7 cellular contexts compared by ENCODE assay signal in the genomic region with DNA sequence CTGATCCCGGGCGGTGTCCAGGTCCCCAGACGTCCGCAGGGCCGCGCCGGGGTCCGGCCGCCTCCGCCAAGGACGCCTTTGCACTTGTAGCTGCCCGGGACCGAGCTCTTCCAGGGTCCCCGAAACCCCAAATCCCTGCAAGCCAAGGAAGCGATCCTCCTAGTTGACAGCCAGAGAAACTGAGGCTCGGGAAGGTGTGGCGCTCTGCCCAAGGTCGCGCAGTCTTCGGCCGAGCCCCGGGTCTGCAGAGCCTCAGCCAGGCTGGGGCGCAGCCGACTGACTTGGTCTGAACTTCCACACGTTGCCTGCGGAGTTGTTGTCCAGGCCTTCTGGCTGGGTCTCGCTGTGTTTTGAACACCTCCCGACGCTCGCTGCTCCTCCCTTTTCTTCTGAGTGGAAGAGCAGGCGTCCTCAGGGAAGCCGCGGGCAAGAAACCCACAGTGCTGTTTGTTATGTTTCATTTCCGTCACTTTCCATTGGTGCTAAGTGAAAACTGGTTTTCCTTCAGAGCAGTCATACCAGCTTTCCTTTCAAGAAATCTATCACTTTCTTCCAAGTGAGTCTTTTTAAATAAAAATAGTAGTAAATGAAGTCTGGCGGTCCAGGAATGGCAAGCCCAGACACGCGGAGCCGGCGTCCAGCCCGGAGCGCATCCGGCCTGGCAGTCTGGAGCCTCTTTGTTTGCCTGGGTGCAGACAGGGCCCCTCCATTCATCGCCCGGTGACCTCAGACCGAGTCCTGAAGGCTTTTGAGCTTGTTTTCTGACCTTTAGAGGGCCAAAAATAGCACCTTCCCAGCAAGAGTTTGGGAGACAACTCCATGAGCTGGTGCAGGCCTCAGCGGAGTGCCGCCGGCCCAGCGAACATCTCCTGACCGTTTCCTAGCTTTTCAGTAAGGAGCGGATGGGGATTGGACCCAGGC. TPM values are rescaled to one million over a fixed set of nuclear protein-coding genes. Genes with fewer than 3 reads are reported as not detected.
DNase-seq lines count a peak whose midpoint lies in the region; ATAC-seq and TF ChIP-seq lines count a peak whose summit lies in the region.

No MANE protein-coding gene starts in this region.

- TF ChIP-seq CTCF in DOHH2 (IDR thresholded peaks at IDR 0.05; ENCODE audit: low read depth, low read length, poor library complexity, severe bottlenecking) (no peak), tibial artery (IDR thresholded peaks at IDR 0.05) (no peak)

- H3K27ac ChIP-seq in DOHH2 (ENCODE audit: low read depth, low read length) = no peak overlapping the region
- peak overlapping the region; percentile 78 to 90 for H3K27ac ChIP-seq in esophagus (ENCODE audit: low read depth in 2 of 2, low read length in 1 of 2)
- H3K27ac ChIP-seq in mucosa of rectum (ENCODE audit: low read depth in 2 of 2, low read length in 2 of 2) = peak overlapping the region; percentile 0 to 48
- peak overlapping the region; percentile 77 to 84 for H3K27ac ChIP-seq in tibial artery

- no peaks in the 10 kb centered on the region for H3K36me3 ChIP-seq in DOHH2 (ENCODE audit: control insufficient read depth, low read length)
- H3K36me3 ChIP-seq in esophagus (ENCODE audit: control insufficient read depth in 2 of 2, insufficient read depth in 2 of 2, low read length in 1 of 2) = no peaks in the 10 kb centered on the region
- H3K36me3 ChIP-seq in mucosa of rectum (ENCODE audit: control insufficient read depth in 2 of 2, insufficient read depth in 2 of 2, low read length in 2 of 2) = no peaks in the 10 kb centered on the region
- H3K36me3 ChIP-seq in tibial artery = peaks cover 0 to 8% (median 0%) of the 10 kb centered on the region in 3 donors

- H3K9ac ChIP-seq in mucosa of rectum (ENCODE audit: low read depth in 1 of 2, low read length in 2 of 2) = peak overlapping the region; percentile 65 to 83

- WGBS in esophagus, 2 donors = 6 to 8% methylated on average over 51 of the region's 51 CpGs

- H3K9me2 ChIP-seq in DOHH2 (replicated peaks; ENCODE audit: control insufficient read depth, low read length) = no peaks in the 10 kb centered on the region

- H3F3A ChIP-seq in DOHH2 (ENCODE audit: control insufficient read depth, insufficient read depth) = no peaks in the 10 kb centered on the region

- peak; percentile 69 for DNase-seq in LHCN-M2 (ENCODE audit: low read depth)
- DNase-seq in activated CD4-positive, alpha-beta T cell treated with anti-CD3 and anti-CD28 coated beads, Interleukin-2, amount 50 U/mL, for 1 hour = peak; percentile 6
- peak; percentile 60 to 71 for DNase-seq in tibial artery

- ATAC-seq in GM21515 (IDR thresholded peaks at IDR 0.05; ENCODE audit: unreplicated experiment) = peak; percentile 10

- H3K9me3 ChIP-seq in DOHH2 (ENCODE audit: control insufficient read depth, insufficient read depth, low read length) (no peaks in the 10 kb centered on the region), esophagus (ENCODE audit: control insufficient read depth in 2 of 2, insufficient read depth in 1 of 2, low read depth in 1 of 2, low read length in 1 of 2) (no peaks in the 10 kb centered on the region), mucosa of rectum (ENCODE audit: control insufficient read depth in 2 of 2, low read length in 2 of 2) (no peaks in the 10 kb centered on the region), tibial artery (no peaks in the 10 kb centered on the region)

- peaks cover 19% of the 10 kb centered on the region for H3K27me3 ChIP-seq in DOHH2 (ENCODE audit: control insufficient read depth, low read length)
- no peaks in the 10 kb centered on the region for H3K27me3 ChIP-seq in esophagus (ENCODE audit: control insufficient read depth in 1 of 2, insufficient read depth in 2 of 2, low read length in 2 of 2)
- H3K27me3 ChIP-seq in mucosa of rectum (ENCODE audit: control insufficient read depth in 2 of 2, insufficient read depth in 2 of 2, low read length in 2 of 2) = no peaks in the 10 kb centered on the region
- H3K27me3 ChIP-seq in tibial artery = no peaks in the 10 kb centered on the region

- intact Hi-C loops in tibial artery (cut with DNase I; ENCODE audit: low total_unique reads) = loop anchor here (2.0 kb wide), 1 partner anchor 109 kb away; the partner anchor contains the start of gene RTF2

- H3K4me2 ChIP-seq in DOHH2 (ENCODE audit: low read length) = peak overlapping the region; percentile 74

- no peaks in the 10 kb centered on the region for H4K20me1 ChIP-seq in DOHH2 (ENCODE audit: control insufficient read depth, insufficient read depth, low read depth, low read length)

- peak overlapping the region; percentile 57 for H3K4me3 ChIP-seq in DOHH2 (ENCODE audit: low read length)
- peak overlapping the region; percentile 83 to 92 for H3K4me3 ChIP-seq in esophagus (ENCODE audit: low read depth in 1 of 2, low read length in 2 of 2)
- peak overlapping the region; percentile 79 to 88 for H3K4me3 ChIP-seq in mucosa of rectum (ENCODE audit: low read length in 2 of 2)
- peak overlapping the region; percentile 77 to 84 for H3K4me3 ChIP-seq in tibial artery

- H3K4me1 ChIP-seq in DOHH2 (ENCODE audit: control insufficient read depth, low read length) (peaks cover 5% of the 10 kb centered on the region; the same call in 1 of the 2 replicates), esophagus (ENCODE audit: control insufficient read depth in 2 of 2, insufficient read depth in 2 of 2, low read length in 1 of 2) (peaks cover 7 to 8% of the 10 kb centered on the region in 2 donors), mucosa of rectum (ENCODE audit: control insufficient read depth in 2 of 2, insufficient read depth in 2 of 2, low read length in 2 of 2) (peaks cover 6 to 8% of the 10 kb centered on the region in 2 donors), tibial artery (peaks cover 0 to 38% (median 16%) of the 10 kb centered on the region in 4 donors)

- H3K79me2 ChIP-seq in DOHH2 (ENCODE audit: control insufficient read depth, low read length) = no peaks in the 10 kb centered on the region

RNA-seq across cellular contexts. Expression of gene FAM210B, which starts 0.7 kb away (rescaled TPM):
- total RNA-seq in LHCN-M2 (2014; rRNA removed) = 31.6 and 42.4 TPM in 2 replicates
- polyA plus RNA-seq in LHCN-M2 (2012) = 24.2 TPM
- polyA plus RNA-seq in esophagus = 10 to 100 TPM; 13.9 to 22.6 TPM

RNA-seq across cellular contexts. Expression of gene AURKA, which starts 32.5 kb away (rescaled TPM):
- total RNA-seq in LHCN-M2 (2014; rRNA removed) = 117 and 130 TPM in 2 replicates
- polyA plus RNA-seq in LHCN-M2 (2012) = 37.3 TPM
- polyA plus RNA-seq in esophagus = 1 to 10 TPM; 5.5 to 8.7 TPM

RNA-seq across cellular contexts. Expression of gene CSTF1, which starts 33.0 kb away (rescaled TPM):
- 46.5 and 54.4 TPM in 2 replicates for total RNA-seq in LHCN-M2 (2014; rRNA removed)
- polyA plus RNA-seq in LHCN-M2 (2012) = 28.4 TPM
- 10 to 100 TPM in 1 of 2 donors, 1 to 10 TPM in 1; 3.8 to 13.2 TPM for polyA plus RNA-seq in esophagus

RNA-seq across cellular contexts. Expression of gene CASS4, which starts 52.6 kb away (rescaled TPM):
- total RNA-seq in LHCN-M2 (2014; rRNA removed) = 1.2 and 3.8 TPM in 2 replicates
- 0.96 TPM for polyA plus RNA-seq in LHCN-M2 (2012)
- under 1 TPM; 0.18 to 0.22 TPM for polyA plus RNA-seq in esophagus

Comparison
In these comparisons a context has a peak if more than half of its experiments do, and no peak if none do; other contexts are left out.
1. DNase-seq: peak in every context shown above with its lines; median percentile 69 in LHCN-M2; 66 in tibial artery; 6 in activated CD4-positive, alpha-beta T cell treated with anti-CD3 and anti-CD28 coated beads, Interleukin-2, amount 50 U/mL, for 1 hour.